In the genomic region with DNA sequence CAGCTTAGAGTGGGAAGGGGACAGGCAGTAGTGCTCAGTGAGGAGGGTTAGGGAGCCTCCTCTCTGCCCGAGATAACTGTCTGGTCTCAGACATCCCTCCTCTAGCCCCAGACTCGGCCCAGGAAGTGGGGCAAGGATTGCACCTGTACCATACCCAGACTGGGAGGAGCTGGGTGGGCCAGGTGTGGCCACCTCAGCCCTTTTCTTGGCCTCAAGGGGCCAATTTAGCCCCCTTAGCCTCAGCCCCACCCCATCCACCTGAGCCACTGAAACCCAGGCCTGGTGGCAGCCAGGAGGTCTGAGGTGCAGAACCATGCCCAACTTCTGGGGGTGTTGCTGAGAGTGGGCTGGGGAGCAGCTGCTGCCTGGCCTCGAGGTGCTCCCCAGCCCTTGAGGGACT, we compare ENCODE assay signal across 13 cellular contexts. TPM values are rescaled to one million over a fixed set of nuclear protein-coding genes. Genes with fewer than 3 reads are reported as not detected.
A peak's percentile ranks its signal among the peaks of the same experiment; 100 is the strongest.
DNase-seq lines count a peak whose midpoint lies in the region; ATAC-seq and TF ChIP-seq lines count a peak whose summit lies in the region.
"Had no signal": no experiment of that assay in that cellular context is flagged by ENCODE, and none has a peak within 500 bp of the region (broad histone marks: within the 10 kb centered on the region; RNA-seq: fewer than 3 reads in every experiment).

No MANE protein-coding gene starts in this region.

- H3K36me3 Mint-ChIP-seq in CD4-positive, alpha-beta memory T cell: peaks cover 0 to 2% of the 10 kb centered on the region in 2 donors
- H3K36me3 Mint-ChIP-seq: type B pancreatic cell had no signal

- no peaks in the 10 kb centered on the region for H3K27me3 ChIP-seq in CD4-positive, alpha-beta memory T cell (ENCODE audit: insufficient read depth, low read length)
- H3K27me3 ChIP-seq in Karpas-422 (ENCODE audit: low read length) (no peaks in the 10 kb centered on the region), colonic mucosa (no peaks in the 10 kb centered on the region), gastrocnemius medialis (no peaks in the 10 kb centered on the region)

- peaks cover 96% of the 10 kb centered on the region for H3K79me2 ChIP-seq in Karpas-422 (ENCODE audit: low read length)

- H3K4me2 ChIP-seq in Karpas-422 (ENCODE audit: low read depth, low read length, poor library complexity, severe bottlenecking): peak overlapping the region; percentile 72
- H3K4me2 ChIP-seq: GM23338 had no signal

- H3K4me1 Mint-ChIP-seq in CD4-positive, alpha-beta memory T cell: peaks cover 39 to 93% (median 69%) of the 10 kb centered on the region in 4 donors

- no peaks in the 10 kb centered on the region for H3K9me3 Mint-ChIP-seq in CD4-positive, alpha-beta memory T cell
- H3K9me3 Mint-ChIP-seq: GM23338, type B pancreatic cell had no signal

- DNase-seq in CD4-positive, alpha-beta memory T cell: peak in 1 of 5 donors; percentile 40
- DNase-seq in Karpas-422 (no peak), colonic mucosa (no peak), gastrocnemius medialis (no peak), GF-D8 (lab: John Stamatoyannopoulos, UW) (no peak), AML-193 (lab: John Stamatoyannopoulos, UW) (no peak)
- DNase-seq: activated CD4-positive, alpha-beta T cell treated with anti-CD3 and anti-CD28 coated beads for 48 hours; stimulated activated CD4-positive, alpha-beta T cell treated with anti-CD3 and anti-CD28 coated beads, Interleukin-1b, Interleukin-23, amount 100 ng/mL, for 48 hours; T-helper 9 cell had no signal

- H3K27ac ChIP-seq in CD4-positive, alpha-beta memory T cell (ENCODE audit: low read depth, low read length): no peak overlapping the region
- H3K27ac ChIP-seq in Karpas-422 (ENCODE audit: low read length) (peak overlapping the region; percentile 97), colonic mucosa (peak overlapping the region; percentile 44), gastrocnemius medialis (peak overlapping the region; percentile 87 to 99 (median 98))

- H3K9ac ChIP-seq in Karpas-422 (ENCODE audit: low read length): peak overlapping the region; percentile 98
- H3K9ac ChIP-seq in colonic mucosa (ENCODE audit: low read depth in 2 of 2, low read length in 2 of 2): peak overlapping the region in 1 of 2 donors; percentile 44

- TF ChIP-seq CTCF in colonic mucosa (IDR thresholded peaks at IDR 0.05): no peak
- TF ChIP-seq CTCF in gastrocnemius medialis (IDR thresholded peaks at IDR 0.05 in 4 of 5, conservative IDR thresholded peaks at IDR 0.05 in 1 of 5): no peak

- TF ChIP-seq POLR2A in gastrocnemius medialis (IDR thresholded peaks at IDR 0.05): no peak

- no peaks in the 10 kb centered on the region for H3K36me3 ChIP-seq in CD4-positive, alpha-beta memory T cell (ENCODE audit: insufficient read depth, low read length)
- H3K36me3 ChIP-seq in Karpas-422 (ENCODE audit: insufficient read depth, low read length) (no peaks in the 10 kb centered on the region), colonic mucosa (no peaks in the 10 kb centered on the region), gastrocnemius medialis (no peaks in the 10 kb centered on the region)

- H3K9me2 ChIP-seq in Karpas-422 (replicated peaks; ENCODE audit: insufficient read depth, low read length): no peaks in the 10 kb centered on the region

- H3K4me3 Mint-ChIP-seq in CD4-positive, alpha-beta memory T cell: peak overlapping the region in 1 of 8 donors; percentile 17
- H3K4me3 Mint-ChIP-seq: GM23338, type B pancreatic cell had no signal

- in situ Hi-C loops in gastrocnemius medialis (cut with MboI; ENCODE audit: low sequenced_read_pairs in 4 of 4): no loop called here

- peak overlapping the region; percentile 15 to 80 (median 75) for H3K27ac Mint-ChIP-seq in CD4-positive, alpha-beta memory T cell
- H3K27ac Mint-ChIP-seq: GM23338, type B pancreatic cell had no signal

- no peak for ATAC-seq in gastrocnemius medialis
- ATAC-seq in HG03354 (IDR thresholded peaks at IDR 0.05; ENCODE audit: poor library complexity, severe bottlenecking, unreplicated experiment): no peak
- no peak for ATAC-seq in HG03520 (IDR thresholded peaks at IDR 0.05; ENCODE audit: unreplicated experiment)

- H3K4me3 ChIP-seq in CD4-positive, alpha-beta memory T cell (ENCODE audit: low read length in 2 of 2): no peak overlapping the region
- H3K4me3 ChIP-seq in Karpas-422 (ENCODE audit: low read length) (peak overlapping the region; percentile 97), colonic mucosa (no peak overlapping the region), gastrocnemius medialis (no peak overlapping the region)
- H3K4me3 ChIP-seq: GM23338 had no signal

- intact Hi-C loops in CD4-positive, alpha-beta memory T cell (cut with micrococcal nuclease): no loop called here
- intact Hi-C loops in colonic mucosa (cut with DNase I): no loop called here
- intact Hi-C loops in gastrocnemius medialis (cut with DNase I; ENCODE audit: low total_unique reads): loop anchor here (10.0 kb wide), 1 partner anchor 632 kb away; no protein-coding TSS in a partner anchor

- H2AFZ ChIP-seq in Karpas-422 (ENCODE audit: low read length): no peak overlapping the region
- H2AFZ ChIP-seq: GM23338 had no signal

- POLR2A ChIA-PET in CD4-positive, alpha-beta memory T cell (lab: Charles Lee; ENCODE audit: partially characterized antibody): no interaction called here

- no peaks in the 10 kb centered on the region for H3K9me3 ChIP-seq in CD4-positive, alpha-beta memory T cell (ENCODE audit: control insufficient read depth in 1 of 2, low read length in 2 of 2)
- H3K9me3 ChIP-seq in Karpas-422 (ENCODE audit: low read length) (no peaks in the 10 kb centered on the region), colonic mucosa (no peaks in the 10 kb centered on the region), gastrocnemius medialis (no peaks in the 10 kb centered on the region)

- H4K20me1 ChIP-seq in Karpas-422 (ENCODE audit: insufficient read depth, low read depth, low read length): peaks cover 40% of the 10 kb centered on the region; the same call in 1 of the 2 replicates

- H3K27me3 Mint-ChIP-seq in CD4-positive, alpha-beta memory T cell: no peaks in the 10 kb centered on the region
- H3K27me3 Mint-ChIP-seq: type B pancreatic cell had no signal

- CTCF ChIA-PET in CD4-positive, alpha-beta memory T cell (lab: Charles Lee; ENCODE audit: partially characterized antibody): interaction anchor here (1.4 to 16.2 kb wide), 3 partner anchors 10 to 32 kb away, joined by 4 to 319 read pairs (median 10); no protein-coding TSS in a partner anchor

- H3K4me1 ChIP-seq in CD4-positive, alpha-beta memory T cell (ENCODE audit: insufficient read depth, low read length): peaks cover 95% of the 10 kb centered on the region
- H3K4me1 ChIP-seq in Karpas-422 (ENCODE audit: low read length) (peaks cover 100% of the 10 kb centered on the region), colonic mucosa (no peaks in the 10 kb centered on the region), gastrocnemius medialis (peaks cover 94 to 99% of the 10 kb centered on the region in 2 donors)

RNA-seq across cellular contexts. Expression of a gene that starts 6.5 kb away (rescaled TPM):
- 10 to 100 TPM; 12.1 to 12.9 TPM for total RNA-seq in CD4-positive, alpha-beta memory T cell
- 1 to 10 TPM; 2.2 to 5.2 TPM for polyA plus RNA-seq in CD4-positive, alpha-beta memory T cell
- 21.7 and 54.2 TPM in 2 replicates for total RNA-seq in Karpas-422 (2014; rRNA removed; shearing (Covaris generic); ENCODE audit: low replicate concordance)
- total RNA-seq in colonic mucosa (1 to 10 TPM; 4.0 to 7.1 TPM), gastrocnemius medialis (10 to 100 TPM; 18.5 to 63.5 (median 36.7) TPM)
